Comparison of ENCODE assay signal across 9 cellular contexts in genomic region chr11:2213384-2213842, GRCh38. TPM values are rescaled to one million over a fixed set of nuclear protein-coding genes. Genes with fewer than 3 reads are reported as not detected.
A peak's percentile ranks its signal among the peaks of the same experiment; 100 is the strongest.
DNase-seq lines count a peak whose midpoint lies in the region; ATAC-seq, FAIRE-seq and TF ChIP-seq lines count a peak whose summit lies in the region.
"Had no signal": no experiment of that assay in that cellular context is flagged by ENCODE, and none has a peak within 500 bp of the region (broad histone marks: within the 10 kb centered on the region; RNA-seq: fewer than 3 reads in every experiment).

No MANE protein-coding gene starts in this region.

- no peak overlapping the region for H2BK15ac ChIP-seq in H1 (ENCODE audit: low read length)

- 0 out of 8 replicates have a peak overlapping the region, but pooled peaks of 1 of the 4 experiments have one; percentile 17 for H3K4me3 ChIP-seq in H1 (ENCODE audit: extremely low read depth in 1 of 4, insufficient read depth in 2 of 4, low read depth in 3 of 4, low read length in 4 of 4)

- H2AFZ ChIP-seq in H1 (ENCODE audit: low read length), result no peak overlapping the region

- no peak for FAIRE-seq in H1 (lab: Jason Lieb, UNC)

- CTCF ChIA-PET in H1 (lab: Charles Lee; ENCODE audit: partially characterized antibody), result interaction anchor here (0.9 to 3.2 kb wide), 4 partner anchors 47 to 207 kb away, joined by 3 to 14 read pairs (median 4); no protein-coding TSS in a partner anchor

- ATAC-seq in GM21447 (IDR thresholded peaks at IDR 0.05; ENCODE audit: unreplicated experiment), result no peak
- no peak for ATAC-seq in HG03139 (IDR thresholded peaks at IDR 0.05; ENCODE audit: unreplicated experiment)
- ATAC-seq in GM18498 (IDR thresholded peaks at IDR 0.05; ENCODE audit: unreplicated experiment), result no peak

- H3K79me1 ChIP-seq in H1 (ENCODE audit: low read depth, low read length), result no peaks in the 10 kb centered on the region; the same call in 1 of the 2 replicates

- peak overlapping the region; percentile 41 for H3K4me3 Mint-ChIP-seq in T-helper 2 cell treated with Interferon-gamma antibody and Interleukin-4, amounts not matched to agents 5 μg/mL and 100 μg/mL, for 36 hours

- no peak overlapping the region for H4K91ac ChIP-seq in H1 (replicated peaks; ENCODE audit: insufficient read length, low read length)

- TF ChIP-seq POLR2A in H1 (IDR thresholded peaks at IDR 0.05; ENCODE audit: control extremely low read depth in 1 of 2, low read depth in 2 of 2, low read length in 2 of 2), result no peak

- H3K9me3 ChIP-seq in H1 (ENCODE audit: insufficient read depth in 2 of 2, low read depth in 1 of 2, low read length in 1 of 2), result no peaks in the 10 kb centered on the region

- no peak overlapping the region for H3K4ac ChIP-seq in H1 (replicated peaks; ENCODE audit: insufficient read length, low read depth, low read length)

- H3K18ac ChIP-seq in H1 (ENCODE audit: extremely low read depth, low read length), result no peak overlapping the region

- WGBS in H1 (ENCODE audit: extremely low coverage in 1 of 2, insufficient coverage in 1 of 2, insufficient read length in 1 of 2, insufficient replicate concordance in 2 of 2, low coverage in 1 of 2, low lambda C conversion rate in 2 of 2, missing lambda C conversion rate in 1 of 2), 2 experiments, result 32% methylated on average over 14 of the region's 16 CpGs; no CpG with 5 or more reads in 1 of the 2 experiments

- H2BK20ac ChIP-seq in H1 (ENCODE audit: low read length), result no peak overlapping the region

- H4K5ac ChIP-seq in H1 (ENCODE audit: insufficient read length, low read depth, low read length), result no peak overlapping the region

- H3K23ac ChIP-seq in H1 (ENCODE audit: insufficient read length), result no peak overlapping the region

- peak overlapping the region; percentile 60 for H3K27ac Mint-ChIP-seq in T-helper 2 cell treated with Interferon-gamma antibody and Interleukin-4, amounts not matched to agents 5 μg/mL and 100 μg/mL, for 36 hours

- no peak overlapping the region for H3K14ac ChIP-seq in H1 (ENCODE audit: insufficient read length)

- in situ Hi-C loops in GM13976 (cut with MboI; ENCODE audit: low sequenced_read_pairs, unreplicated experiment), result no loop called here

- DNase-seq in GM13976 (ENCODE audit: low spot score) (peak; percentile 17), H1 (ENCODE audit: low read depth in 1 of 2, low spot score in 2 of 2) (peak in 1 of 2 experiments; percentile 44), SK-N-DZ (ENCODE audit: low spot score) (no peak)
- no peak for DNase-seq in T-helper 2 cell treated with Interferon-gamma antibody and Interleukin-4, amounts not matched to agents 5 μg/mL and 100 μg/mL, for 36 hours (ENCODE audit: low spot score)
- peak; percentile 32 to 35 for DNase-seq in stimulated activated CD4-positive, alpha-beta T cell treated with anti-CD3 and anti-CD28 coated beads, Interleukin-2, amount 100 ng/mL, for 24 hours

- H4K8ac ChIP-seq in H1 (ENCODE audit: extremely low read depth, insufficient read depth, low read length), result no peak overlapping the region

- no peaks in the 10 kb centered on the region for H3K9me3 Mint-ChIP-seq in T-helper 2 cell treated with Interferon-gamma antibody and Interleukin-4, amounts not matched to agents 5 μg/mL and 100 μg/mL, for 36 hours

- H3K79me2 ChIP-seq in H1 (ENCODE audit: control insufficient read depth in 1 of 2, insufficient read depth in 2 of 2, low read length in 2 of 2), result no peaks in the 10 kb centered on the region

- H3K56ac ChIP-seq in H1 (replicated peaks; ENCODE audit: insufficient read length, low read depth, low read length), result no peak overlapping the region

- H3K4me2 ChIP-seq in H1 (ENCODE audit: insufficient read depth in 1 of 2, low read depth in 2 of 2, low read length in 2 of 2), result peak overlapping the region; percentile 37 to 38; a peak in 3 of 4 replicates

- peaks cover 5 to 14% (median 12%) of the 10 kb centered on the region in 4 experiments for H3K4me1 ChIP-seq in H1 (replicated peaks in 1 of 4; ENCODE audit: control insufficient read depth in 3 of 4, insufficient read depth in 4 of 4, low read length in 3 of 4)

- H3K4me1 Mint-ChIP-seq in T-helper 2 cell treated with Interferon-gamma antibody and Interleukin-4, amounts not matched to agents 5 μg/mL and 100 μg/mL, for 36 hours (ENCODE audit: low read depth), result peaks cover 5% of the 10 kb centered on the region

- TF ChIP-seq CTCF in GM13976 (IDR thresholded peaks at IDR 0.05; ENCODE audit: borderline replicate concordance, control extremely low read depth, extremely low read depth, insufficient read depth, missing control alignments), result no peak
- no peak for TF ChIP-seq CTCF in H1 (IDR thresholded peaks at IDR 0.05; ENCODE audit: control extremely low read depth in 1 of 3, insufficient read depth in 1 of 3, low read depth in 1 of 3, low read length in 3 of 3)

- peaks cover 0 to 27% (median 6%) of the 10 kb centered on the region in 4 experiments; a peak in 4 of 7 replicates for H3K27me3 ChIP-seq in H1 (replicated peaks in 1 of 4; ENCODE audit: control insufficient read depth in 3 of 4, extremely low read depth in 1 of 4, insufficient read depth in 3 of 4, low read length in 3 of 4)

- H2BK12ac ChIP-seq in H1 (ENCODE audit: low read depth, low read length), result no peak overlapping the region

- H3K27me3 Mint-ChIP-seq in T-helper 2 cell treated with Interferon-gamma antibody and Interleukin-4, amounts not matched to agents 5 μg/mL and 100 μg/mL, for 36 hours (ENCODE audit: low read depth), result no peaks in the 10 kb centered on the region

- H3K36me3 ChIP-seq in H1 (ENCODE audit: control insufficient read depth in 2 of 4, insufficient read depth in 4 of 4, low read length in 3 of 4), result no peaks in the 10 kb centered on the region

- TF ChIP-seq RAD21 in H1 (IDR thresholded peaks at IDR 0.05 in 1 of 2, conservative IDR thresholded peaks at IDR 0.05 in 1 of 2; ENCODE audit: low read depth in 2 of 2, low read length in 2 of 2), result no peak

- no peak overlapping the region for H2BK5ac ChIP-seq in H1 (ENCODE audit: low read depth, low read length)

- no peaks in the 10 kb centered on the region for H3K36me3 Mint-ChIP-seq in T-helper 2 cell treated with Interferon-gamma antibody and Interleukin-4, amounts not matched to agents 5 μg/mL and 100 μg/mL, for 36 hours (ENCODE audit: low read depth)

- TF ChIP-seq EP300 in H1 (IDR thresholded peaks at IDR 0.05; ENCODE audit: borderline replicate concordance in 1 of 2, low read depth in 2 of 2, low read length in 2 of 2), result no peak

- H2BK120ac ChIP-seq in H1 (replicated peaks; ENCODE audit: low read depth, low read length), result no peak overlapping the region

- peaks cover 3% of the 10 kb centered on the region; the same call in 1 of the 2 replicates for H3K23me2 ChIP-seq in H1 (ENCODE audit: low read depth, low read length)

- H3K9ac ChIP-seq in H1 (replicated peaks in 1 of 4; ENCODE audit: extremely low read depth in 1 of 4, low read depth in 3 of 4, low read length in 3 of 4), result no peak overlapping the region

- H2AK5ac ChIP-seq in H1 (ENCODE audit: low read depth, low read length), result no peak overlapping the region

- POLR2A ChIA-PET in H1 (lab: Charles Lee; ENCODE audit: partially characterized antibody), result no interaction called here

- peaks cover 0 to 4% of the 10 kb centered on the region in 2 experiments for H4K20me1 ChIP-seq in H1 (replicated peaks in 1 of 2; ENCODE audit: control insufficient read depth in 1 of 2, insufficient read depth in 2 of 2, low read length in 2 of 2)

- no peak overlapping the region for H3K27ac ChIP-seq in H1 (ENCODE audit: low read depth, low read length)

TF ChIP-seq in H1, 55 proteins besides CTCF, POLR2A, EP300 and RAD21 (continues in another document):
- no peak for TF ChIP-seq GTF2F1 (IDR thresholded peaks at IDR 0.05; ENCODE audit: borderline replicate concordance, low read depth, low read length)
- no peak for TF ChIP-seq MAX (IDR thresholded peaks at IDR 0.05)
- TF ChIP-seq SRF (IDR thresholded peaks at IDR 0.05; ENCODE audit: low read depth, low read length), result no peak

RNA-seq across cellular contexts. Expression of gene TH, which starts 41.8 kb away (rescaled TPM):
- total RNA-seq in H1 (2021; fragmentation: NEBNext Ultra II Directional; extraction: Animal tissue kit (Norgen Biotek cat#: 25700)), result not detected in 2 replicates
- polyA plus RNA-seq in H1 (2011; rRNA removed), result 0.09 and 0.16 TPM in 2 replicates
- polyA plus RNA-seq in H1 (2011; cell fraction: cytosol; rRNA removed), result 0.09 TPM
- 0.11 TPM for polyA plus RNA-seq in H1 (2011; cell fraction: nucleus; rRNA removed)
- polyA plus RNA-seq in H1 (2012, experiment 1 of 2), result 0.11 TPM in 1 of 4 replicates, not detected in the others
- not detected for polyA plus RNA-seq in H1 (2012, experiment 2 of 2)
- polyA plus RNA-seq in H1 (2013, experiment 1 of 2), result not detected
- polyA plus RNA-seq in H1 (2013, experiment 2 of 2), result not detected
- not detected in 2 replicates for polyA minus RNA-seq in H1 (2011; rRNA and poly(A)+ RNA removed)
- not detected for polyA minus RNA-seq in H1 (2011; cell fraction: cytosol; rRNA and poly(A)+ RNA removed)
- polyA minus RNA-seq in H1 (2011; cell fraction: nucleus; rRNA and poly(A)+ RNA removed), result not detected
- 21.2 and 31.3 TPM in 2 replicates for polyA plus RNA-seq in SK-N-DZ (2014; cell fraction: cytosol; rRNA removed)
- 164 and 174 TPM in 2 replicates for polyA plus RNA-seq in SK-N-DZ (2014; cell fraction: nucleus; rRNA removed)

RNA-seq across cellular contexts. Expression of gene INS, which starts 52.4 kb away (rescaled TPM):
- not detected in 2 replicates for total RNA-seq in H1 (2021; fragmentation: NEBNext Ultra II Directional; extraction: Animal tissue kit (Norgen Biotek cat#: 25700))
- polyA plus RNA-seq in H1 (2011; rRNA removed), result not detected in 2 replicates
- polyA plus RNA-seq in H1 (2011; cell fraction: cytosol; rRNA removed), result not detected
- polyA plus RNA-seq in H1 (2011; cell fraction: nucleus; rRNA removed), result not detected
- polyA plus RNA-seq in H1 (2012, experiment 1 of 2), result not detected in 4 replicates
- polyA plus RNA-seq in H1 (2012, experiment 2 of 2), result not detected
- not detected for polyA plus RNA-seq in H1 (2013, experiment 1 of 2)
- not detected for polyA plus RNA-seq in H1 (2013, experiment 2 of 2)
- not detected in 2 replicates for polyA minus RNA-seq in H1 (2011; rRNA and poly(A)+ RNA removed)
- polyA minus RNA-seq in H1 (2011; cell fraction: cytosol; rRNA and poly(A)+ RNA removed), result not detected
- not detected for polyA minus RNA-seq in H1 (2011; cell fraction: nucleus; rRNA and poly(A)+ RNA removed)
- polyA plus RNA-seq in SK-N-DZ (2014; cell fraction: cytosol; rRNA removed), result not detected in 2 replicates
- 4.0 TPM in 1 of 2 replicates, not detected in the other for polyA plus RNA-seq in SK-N-DZ (2014; cell fraction: nucleus; rRNA removed)
- total RNA-seq: RPMI7951 had no signal

RNA-seq across cellular contexts. Expression of gene ASCL2, which starts 57.0 kb away (rescaled TPM):
- 0.23 and 0.56 TPM in 2 replicates for total RNA-seq in H1 (2021; fragmentation: NEBNext Ultra II Directional; extraction: Animal tissue kit (Norgen Biotek cat#: 25700))
- 0.41 and 0.51 TPM in 2 replicates for polyA plus RNA-seq in H1 (2011; rRNA removed)
- 0.34 TPM for polyA plus RNA-seq in H1 (2011; cell fraction: cytosol; rRNA removed)
- 0.34 TPM for polyA plus RNA-seq in H1 (2011; cell fraction: nucleus; rRNA removed)
- polyA plus RNA-seq in H1 (2012, experiment 1 of 2), result 0.15 to 0.42 TPM (median 0.37 TPM) in 3 of 4 replicates, not detected in the other
- polyA plus RNA-seq in H1 (2012, experiment 2 of 2), result 0.08 TPM
- 0.26 TPM for polyA plus RNA-seq in H1 (2013, experiment 1 of 2)
- 0.42 TPM for polyA plus RNA-seq in H1 (2013, experiment 2 of 2)
- polyA minus RNA-seq in H1 (2011; rRNA and poly(A)+ RNA removed), result 0.13 TPM in 1 of 2 replicates, not detected in the other
- polyA minus RNA-seq in H1 (2011; cell fraction: cytosol; rRNA and poly(A)+ RNA removed), result 0.59 TPM
- polyA minus RNA-seq in H1 (2011; cell fraction: nucleus; rRNA and poly(A)+ RNA removed), result 0.40 TPM
- not detected in 2 replicates for polyA plus RNA-seq in SK-N-DZ (2014; cell fraction: cytosol; rRNA removed)
- not detected in 2 replicates for polyA plus RNA-seq in SK-N-DZ (2014; cell fraction: nucleus; rRNA removed)
- total RNA-seq: RPMI7951 had no signal

Comparison
In these comparisons a context has a peak if more than half of its experiments do, and no peak if none do; other contexts are left out.
1. DNase-seq: peak in GM13976 (single experiment) and stimulated activated CD4-positive, alpha-beta T cell treated with anti-CD3 and anti-CD28 coated beads, Interleukin-2, amount 100 ng/mL, for 24 hours (2 of 2); none in T-helper 2 cell treated with Interferon-gamma antibody and Interleukin-4, amounts not matched to agents 5 μg/mL and 100 μg/mL, for 36 hours (single experiment) and SK-N-DZ (single experiment).